In genomic region chr18:69518989-69519388, GRCh38 we compare ENCODE assay signal across 28 cellular contexts.
"Had no signal": no experiment of that assay in that cellular context is flagged by ENCODE, and none has a peak within 500 bp of the region (broad histone marks: within the 10 kb centered on the region; RNA-seq: fewer than 3 reads in every experiment).

No MANE protein-coding gene starts in this region.

- ATAC-seq: activated CD8-positive, alpha-beta memory T cell treated with anti-CD3 and anti-CD28 coated beads, Interleukin-2, amount 10 ng/mL, durations not matched to agents 7 days and 5 days; activated CD8-positive, alpha-beta T cell treated with anti-CD3 and anti-CD28 coated beads for 36 hours; activated naive CD4-positive, alpha-beta T cell treated with anti-CD3 and anti-CD28 coated beads, Interleukin-2, amount 50 U/mL, for 72 hours; gastrocnemius medialis; left cardiac atrium; right lobe of liver; T-cell had no signal

- DNase-seq: activated CD4-positive, alpha-beta T cell treated with anti-CD3 and anti-CD28 coated beads, Interleukin-2, amount 10 ng/mL, durations not matched to agents 7 days and 5 days; activated CD4-positive, CD25-positive, alpha-beta regulatory T cell treated with anti-CD3 and anti-CD28 coated beads, Interleukin-2, amount 50 U/mL, for 72 hours; activated CD8-positive, alpha-beta memory T cell treated with anti-CD3 and anti-CD28 coated beads, Interleukin-2, amount 10 ng/mL, durations not matched to agents 7 days and 5 days; activated CD8-positive, alpha-beta T cell treated with anti-CD3 and anti-CD28 coated beads for 36 hours; activated gamma-delta T cell treated with Interleukin-2 at 50 U/mL for 16 hours; activated T-cell treated with anti-CD3 and anti-CD28 coated beads for 4 hours; adrenal gland; gastrocnemius medialis; hippocampal formation; left cardiac atrium; midbrain; right lobe of liver; stimulated activated CD4-positive, alpha-beta T cell treated with anti-CD3 and anti-CD28 coated beads, Interleukin-1b, Interleukin-23, amount 100 ng/mL, for 48 hours; T-cell; WERI-Rb-1 had no signal

- H3K9me3 ChIP-seq: adrenal gland, ascending aorta, gastrocnemius medialis, neutrophil, right lobe of liver, suprapubic skin, tibial nerve had no signal

- H3K4me1 Mint-ChIP-seq: activated CD4-positive, alpha-beta T cell treated with anti-CD3 and anti-CD28 coated beads, Interleukin-2, amount 10 ng/mL, durations not matched to agents 7 days and 5 days; activated CD8-positive, alpha-beta memory T cell treated with anti-CD3 and anti-CD28 coated beads, Interleukin-2, amount 10 ng/mL, durations not matched to agents 7 days and 5 days; central memory CD8-positive, alpha-beta T cell; nephron; T-cell had no signal

- H3K27me3 Mint-ChIP-seq: stimulated activated naive CD8-positive, alpha-beta T cell treated with anti-CD3 and anti-CD28 coated beads, Interleukin-15, Interleukin-2, amounts not matched to agents 100 ng/mL and 50 ng/mL, for 24 hours had no signal

- H3K27ac ChIP-seq: adrenal gland, ascending aorta, coronary artery, gastrocnemius medialis, neutrophil, parathyroid adenoma, right lobe of liver, skin epidermis, suprapubic skin, tibial nerve, WERI-Rb-1 had no signal

- H3K27ac Mint-ChIP-seq: activated CD4-positive, alpha-beta T cell treated with anti-CD3 and anti-CD28 coated beads, Interleukin-2, amount 10 ng/mL, durations not matched to agents 7 days and 5 days; activated CD8-positive, alpha-beta memory T cell treated with anti-CD3 and anti-CD28 coated beads, Interleukin-2, amount 10 ng/mL, durations not matched to agents 7 days and 5 days; activated CD8-positive, alpha-beta T cell treated with anti-CD3 and anti-CD28 coated beads for 36 hours; activated naive CD4-positive, alpha-beta T cell treated with anti-CD3 and anti-CD28 coated beads, Interleukin-2, amount 50 U/mL, for 72 hours; nephron; stimulated activated naive CD8-positive, alpha-beta T cell treated with anti-CD3 and anti-CD28 coated beads, Interleukin-15, Interleukin-2, amounts not matched to agents 100 ng/mL and 50 ng/mL, for 24 hours; T-cell; T-helper 2 cell treated with Interferon-gamma antibody and Interleukin-4, amounts not matched to agents 5 μg/mL and 100 μg/mL, for 36 hours had no signal

- H3K27me3 ChIP-seq: adrenal gland, ascending aorta, gastrocnemius medialis, neutrophil, right lobe of liver, suprapubic skin, tibial nerve had no signal

- H3K4me3 Mint-ChIP-seq: activated CD4-positive, alpha-beta T cell treated with anti-CD3 and anti-CD28 coated beads, Interleukin-2, amount 10 ng/mL, durations not matched to agents 7 days and 5 days; activated CD8-positive, alpha-beta memory T cell treated with anti-CD3 and anti-CD28 coated beads, Interleukin-2, amount 10 ng/mL, durations not matched to agents 7 days and 5 days; activated CD8-positive, alpha-beta T cell treated with anti-CD3 and anti-CD28 coated beads for 36 hours; central memory CD8-positive, alpha-beta T cell; nephron; stimulated activated naive CD8-positive, alpha-beta T cell treated with anti-CD3 and anti-CD28 coated beads, Interleukin-15, Interleukin-2, amounts not matched to agents 100 ng/mL and 50 ng/mL, for 24 hours; T-cell; T-helper 2 cell treated with Interferon-gamma antibody and Interleukin-4, amounts not matched to agents 5 μg/mL and 100 μg/mL, for 36 hours had no signal

- H3K9me3 Mint-ChIP-seq: activated CD4-positive, alpha-beta T cell treated with anti-CD3 and anti-CD28 coated beads, Interleukin-2, amount 10 ng/mL, durations not matched to agents 7 days and 5 days; activated CD8-positive, alpha-beta T cell treated with anti-CD3 and anti-CD28 coated beads for 36 hours; activated naive CD4-positive, alpha-beta T cell treated with anti-CD3 and anti-CD28 coated beads, Interleukin-2, amount 50 U/mL, for 72 hours; central memory CD8-positive, alpha-beta T cell; nephron; stimulated activated naive CD8-positive, alpha-beta T cell treated with anti-CD3 and anti-CD28 coated beads, Interleukin-15, Interleukin-2, amounts not matched to agents 100 ng/mL and 50 ng/mL, for 24 hours; T-cell; T-helper 2 cell treated with Interferon-gamma antibody and Interleukin-4, amounts not matched to agents 5 μg/mL and 100 μg/mL, for 36 hours had no signal

- H3K4me1 ChIP-seq: adrenal gland, ascending aorta, gastrocnemius medialis, parathyroid adenoma, right lobe of liver, suprapubic skin had no signal

- H3K4me3 ChIP-seq: adrenal gland, ascending aorta, coronary artery, gastrocnemius medialis, right lobe of liver, skin epidermis, suprapubic skin, tibial nerve had no signal

- H3K36me3 ChIP-seq: adrenal gland, ascending aorta, gastrocnemius medialis, neutrophil, right lobe of liver, suprapubic skin, tibial nerve, WERI-Rb-1 had no signal

- FAIRE-seq: endometrium had no signal

- H3K36me3 Mint-ChIP-seq: activated CD8-positive, alpha-beta memory T cell treated with anti-CD3 and anti-CD28 coated beads, Interleukin-2, amount 10 ng/mL, durations not matched to agents 7 days and 5 days; activated naive CD4-positive, alpha-beta T cell treated with anti-CD3 and anti-CD28 coated beads, Interleukin-2, amount 50 U/mL, for 72 hours; T-cell had no signal
